ENCODE assay signal across 15 cellular contexts in genomic region chr3:126025116-126025729, GRCh38. TPM values are rescaled to one million over a fixed set of nuclear protein-coding genes. Genes with fewer than 3 reads are reported as not detected.
DNase-seq lines count a peak whose midpoint lies in the region; ATAC-seq, FAIRE-seq and TF ChIP-seq lines count a peak whose summit lies in the region.
"Had no signal": no experiment of that assay in that cellular context is flagged by ENCODE, and none has a peak within 500 bp of the region (broad histone marks: within the 10 kb centered on the region; RNA-seq: fewer than 3 reads in every experiment).

No MANE protein-coding gene starts in this region.

- TF ChIP-seq EP300 in H1 (IDR thresholded peaks at IDR 0.05; ENCODE audit: borderline replicate concordance in 1 of 2, low read depth in 2 of 2, low read length in 2 of 2) = no peak

- no peak overlapping the region for H3K9ac ChIP-seq in DND-41 (ENCODE audit: low read depth, low read length)
- H3K9ac ChIP-seq in H1 (replicated peaks in 1 of 4; ENCODE audit: extremely low read depth in 1 of 4, low read depth in 3 of 4, low read length in 3 of 4) = no peak overlapping the region

- CTCF ChIA-PET in HEK293 (lab: Yijun Ruan, JAX) = no interaction called here
- CTCF ChIA-PET in H1 (lab: Charles Lee; ENCODE audit: partially characterized antibody) = interaction anchor here (0.6 to 1.1 kb wide), 3 partner anchors 16 to 54 kb away, joined by 4 read pairs; no protein-coding TSS in a partner anchor

- peaks cover 11% of the 10 kb centered on the region for H3K9me3 Mint-ChIP-seq in stimulated activated effector memory CD8-positive, alpha-beta T cell treated with anti-CD3 and anti-CD28 coated beads, Interleukin-12 subunit alpha, Interleukin-12 subunit beta, amount 100 ng/mL, for 72 hours

- DNase-seq in DND-41 (no peak), H1 (ENCODE audit: low read depth in 1 of 2, low spot score in 2 of 2) (peak in 1 of 2 experiments; percentile 32), NCI-H1436 treated with DMSO at 0.1 percent for 48 hours (lab: John Stamatoyannopoulos, UW) (no peak), activated gamma-delta T cell treated with Interleukin-2 at 50 U/mL for 16 hours (no peak)
- peak in 1 of 2 donors; percentile 45 for DNase-seq in stimulated activated effector memory CD8-positive, alpha-beta T cell treated with anti-CD3 and anti-CD28 coated beads, Interleukin-12 subunit alpha, Interleukin-12 subunit beta, amount 100 ng/mL, for 72 hours (ENCODE audit: low spot score in 2 of 2)
- DNase-seq: COR-L47, DMS53, HCEC 1CT, NCI-H1048, NCI-H446, Right ventricle myocardium superior had no signal

- no peak overlapping the region for H2BK120ac ChIP-seq in H1 (replicated peaks; ENCODE audit: low read depth, low read length)

- H4K5ac ChIP-seq in H1 (ENCODE audit: insufficient read length, low read depth, low read length) = no peak overlapping the region

- no peak overlapping the region for H2BK20ac ChIP-seq in H1 (ENCODE audit: low read length)

- no peak overlapping the region for H3K4me3 Mint-ChIP-seq in stimulated activated effector memory CD8-positive, alpha-beta T cell treated with anti-CD3 and anti-CD28 coated beads, Interleukin-12 subunit alpha, Interleukin-12 subunit beta, amount 100 ng/mL, for 72 hours

- H2BK15ac ChIP-seq in H1 (ENCODE audit: low read length) = peak overlapping the region; percentile 31; the same call in 1 of the 2 replicates

- no peak overlapping the region for H4K91ac ChIP-seq in H1 (replicated peaks; ENCODE audit: insufficient read length, low read length)

- H3K18ac ChIP-seq in H1 (ENCODE audit: extremely low read depth, low read length) = no peak overlapping the region

- peak overlapping the region; percentile 66 for H3K27ac Mint-ChIP-seq in stimulated activated effector memory CD8-positive, alpha-beta T cell treated with anti-CD3 and anti-CD28 coated beads, Interleukin-12 subunit alpha, Interleukin-12 subunit beta, amount 100 ng/mL, for 72 hours

- no peak overlapping the region for H4K8ac ChIP-seq in H1 (ENCODE audit: extremely low read depth, insufficient read depth, low read length)

- no peak overlapping the region for H3K56ac ChIP-seq in H1 (replicated peaks; ENCODE audit: insufficient read length, low read depth, low read length)

- no peak overlapping the region for H3K4me2 ChIP-seq in DND-41 (ENCODE audit: insufficient read depth, low read length)
- no peak overlapping the region for H3K4me2 ChIP-seq in H1 (ENCODE audit: insufficient read depth in 1 of 2, low read depth in 2 of 2, low read length in 2 of 2)

- H3K79me1 ChIP-seq in H1 (ENCODE audit: low read depth, low read length) = no peaks in the 10 kb centered on the region

- H3K79me2 ChIP-seq in DND-41 (ENCODE audit: insufficient read depth, low read length) (no peaks in the 10 kb centered on the region), H1 (ENCODE audit: control insufficient read depth in 1 of 2, insufficient read depth in 2 of 2, low read length in 2 of 2) (no peaks in the 10 kb centered on the region)

- H3K23ac ChIP-seq in H1 (ENCODE audit: insufficient read length) = no peak overlapping the region

- no peak for TF ChIP-seq CTCF in DND-41 (IDR thresholded peaks at IDR 0.05; ENCODE audit: borderline replicate concordance, extremely low read depth, low read length, poor library complexity, severe bottlenecking)
- no peak for TF ChIP-seq CTCF in HEK293 (tag by site-specific recombination; IDR thresholded peaks at IDR 0.05)
- no peak for TF ChIP-seq CTCF in H1 (IDR thresholded peaks at IDR 0.05; ENCODE audit: control extremely low read depth in 1 of 3, insufficient read depth in 1 of 3, low read depth in 1 of 3, low read length in 3 of 3)

- no peaks in the 10 kb centered on the region for H3K23me2 ChIP-seq in H1 (ENCODE audit: low read depth, low read length)

- no peaks in the 10 kb centered on the region for H3K27me3 ChIP-seq in DND-41 (ENCODE audit: insufficient read depth, low read length, poor library complexity)
- H3K27me3 ChIP-seq in H1 (replicated peaks in 1 of 4; ENCODE audit: control insufficient read depth in 3 of 4, extremely low read depth in 1 of 4, insufficient read depth in 3 of 4, low read length in 3 of 4) = no peaks in the 10 kb centered on the region

- peak overlapping the region; percentile 39; the same call in 1 of the 2 replicates for H2BK5ac ChIP-seq in H1 (ENCODE audit: low read depth, low read length)

- peak overlapping the region; percentile 90 for H2BK12ac ChIP-seq in H1 (ENCODE audit: low read depth, low read length)

- TF ChIP-seq POLR2A in H1 (IDR thresholded peaks at IDR 0.05; ENCODE audit: control extremely low read depth in 1 of 2, low read depth in 2 of 2, low read length in 2 of 2) = no peak

- ATAC-seq in DND-41 (ENCODE audit: insufficient read depth, low read depth) (peak; percentile 31; the same call in 1 of the 3 replicates), GM18867 (IDR thresholded peaks at IDR 0.05; ENCODE audit: unreplicated experiment) (no peak)
- ATAC-seq in stimulated activated effector memory CD8-positive, alpha-beta T cell treated with anti-CD3 and anti-CD28 coated beads, Interleukin-12 subunit alpha, Interleukin-12 subunit beta, amount 100 ng/mL, for 72 hours = no peak

- no peaks in the 10 kb centered on the region for H4K20me1 ChIP-seq in DND-41 (ENCODE audit: insufficient read depth, low read length)
- H4K20me1 ChIP-seq in H1 (replicated peaks in 1 of 2; ENCODE audit: control insufficient read depth in 1 of 2, insufficient read depth in 2 of 2, low read length in 2 of 2) = no peaks in the 10 kb centered on the region

- H3K4me3 ChIP-seq in DND-41 (ENCODE audit: low read depth in 1 of 2, low read length in 2 of 2) (no peak overlapping the region), HEK293 (ENCODE audit: low read depth, low read length) (no peak overlapping the region), H1 (ENCODE audit: extremely low read depth in 1 of 4, insufficient read depth in 2 of 4, low read depth in 3 of 4, low read length in 4 of 4) (no peak overlapping the region)

- peaks cover 26% of the 10 kb centered on the region for H3K4me1 Mint-ChIP-seq in stimulated activated effector memory CD8-positive, alpha-beta T cell treated with anti-CD3 and anti-CD28 coated beads, Interleukin-12 subunit alpha, Interleukin-12 subunit beta, amount 100 ng/mL, for 72 hours

- H3K9me3 ChIP-seq in DND-41 (ENCODE audit: insufficient read depth, low read length, severe bottlenecking) (peaks cover 24% of the 10 kb centered on the region), HEK293 (ENCODE audit: control insufficient read depth, insufficient read depth, low read depth, low read length) (no peaks in the 10 kb centered on the region), H1 (ENCODE audit: insufficient read depth in 2 of 2, low read depth in 1 of 2, low read length in 1 of 2) (peaks cover 24 to 26% of the 10 kb centered on the region in 2 experiments)

- no peak for TF ChIP-seq RAD21 in H1 (IDR thresholded peaks at IDR 0.05 in 1 of 2, conservative IDR thresholded peaks at IDR 0.05 in 1 of 2; ENCODE audit: low read depth in 2 of 2, low read length in 2 of 2)

- 0 out of 2 replicates have a peak, but pooled peaks cover 5% of the 10 kb centered on the region for H3K36me3 ChIP-seq in DND-41 (ENCODE audit: insufficient read depth, low read length)
- peaks cover 0 to 43% of the 10 kb centered on the region in 2 experiments; a peak in 1 of 3 replicates for H3K36me3 ChIP-seq in HEK293 (ENCODE audit: control insufficient read depth in 2 of 2, insufficient read depth in 1 of 2, low read length in 2 of 2)
- peaks cover 0 to 3% (median 1%) of the 10 kb centered on the region in 4 experiments; a peak in 2 of 8 replicates for H3K36me3 ChIP-seq in H1 (ENCODE audit: control insufficient read depth in 2 of 4, insufficient read depth in 4 of 4, low read length in 3 of 4)

- no peak overlapping the region for H3K14ac ChIP-seq in H1 (ENCODE audit: insufficient read length)

- no peaks in the 10 kb centered on the region for H3K36me3 Mint-ChIP-seq in stimulated activated effector memory CD8-positive, alpha-beta T cell treated with anti-CD3 and anti-CD28 coated beads, Interleukin-12 subunit alpha, Interleukin-12 subunit beta, amount 100 ng/mL, for 72 hours

- no peak overlapping the region; the same call in 1 of the 2 replicates for H3K27ac ChIP-seq in DND-41 (ENCODE audit: low read length)
- no peak overlapping the region for H3K27ac ChIP-seq in HEK293 (ENCODE audit: extremely low read depth, low read depth, low read length)
- H3K27ac ChIP-seq in H1 (ENCODE audit: low read depth, low read length) = no peak overlapping the region

- no peak for FAIRE-seq in H1 (lab: Jason Lieb, UNC)

- H2AFZ ChIP-seq in DND-41 (ENCODE audit: low read depth, low read length) = no peak overlapping the region
- no peak overlapping the region for H2AFZ ChIP-seq in H1 (ENCODE audit: low read length)

- H2AK5ac ChIP-seq in H1 (ENCODE audit: low read depth, low read length) = peak overlapping the region; percentile 39; the same call in 1 of the 2 replicates

- POLR2A ChIA-PET in HEK293 (lab: Yijun Ruan, JAX) = no interaction called here
- POLR2A ChIA-PET in H1 (lab: Charles Lee; ENCODE audit: partially characterized antibody) = no interaction called here

- no peaks in the 10 kb centered on the region for H3K4me1 ChIP-seq in DND-41 (ENCODE audit: insufficient read depth, low read length)
- no peaks in the 10 kb centered on the region for H3K4me1 ChIP-seq in HEK293 (ENCODE audit: control insufficient read depth, insufficient read depth, low read length)
- peaks cover 0 to 14% (median 2%) of the 10 kb centered on the region in 4 experiments; a peak in 4 of 7 replicates for H3K4me1 ChIP-seq in H1 (replicated peaks in 1 of 4; ENCODE audit: control insufficient read depth in 3 of 4, insufficient read depth in 4 of 4, low read length in 3 of 4)

- 86% methylated on average over 13 of the region's 14 CpGs; no CpG with 5 or more reads in 1 of the 2 experiments for WGBS in H1 (ENCODE audit: extremely low coverage in 1 of 2, insufficient coverage in 1 of 2, insufficient read length in 1 of 2, insufficient replicate concordance in 2 of 2, low coverage in 1 of 2, low lambda C conversion rate in 2 of 2, missing lambda C conversion rate in 1 of 2), 2 experiments

- no peak overlapping the region for H3K4ac ChIP-seq in H1 (replicated peaks; ENCODE audit: insufficient read length, low read depth, low read length)

RNA-seq across cellular contexts. Expression of gene ROPN1B, which starts 56.2 kb away (rescaled TPM):
- 0.36 TPM in 1 of 2 replicates, not detected in the other for total RNA-seq in H1 (2021; fragmentation: NEBNext Ultra II Directional; extraction: Animal tissue kit (Norgen Biotek cat#: 25700))
- polyA plus RNA-seq in H1 (2011; rRNA removed) = 0.09 and 0.30 TPM in 2 replicates
- 0.45 TPM for polyA plus RNA-seq in H1 (2011; cell fraction: cytosol; rRNA removed)
- polyA plus RNA-seq in H1 (2011; cell fraction: nucleus; rRNA removed) = 0.37 TPM
- 0.28 to 0.60 TPM in 2 of 4 replicates, not detected in the others for polyA plus RNA-seq in H1 (2012, experiment 1 of 2)
- not detected for polyA plus RNA-seq in H1 (2012, experiment 2 of 2)
- 0.12 TPM for polyA plus RNA-seq in H1 (2013, experiment 1 of 2)
- polyA plus RNA-seq in H1 (2013, experiment 2 of 2) = 0.09 TPM
- polyA minus RNA-seq in H1 (2011; rRNA and poly(A)+ RNA removed) = not detected in 2 replicates
- polyA minus RNA-seq in H1 (2011; cell fraction: cytosol; rRNA and poly(A)+ RNA removed) = not detected
- polyA minus RNA-seq in H1 (2011; cell fraction: nucleus; rRNA and poly(A)+ RNA removed) = not detected
- polyA plus RNA-seq: AG04450, BJ had no signal

RNA-seq across cellular contexts. Expression of gene SLC41A3, which starts 58.7 kb away (rescaled TPM):
- total RNA-seq in H1 (2021; fragmentation: NEBNext Ultra II Directional; extraction: Animal tissue kit (Norgen Biotek cat#: 25700)) = 22.7 and 30.2 TPM in 2 replicates
- polyA plus RNA-seq in H1 (2011; rRNA removed) = 56.4 and 70.1 TPM in 2 replicates
- 57.6 TPM for polyA plus RNA-seq in H1 (2011; cell fraction: cytosol; rRNA removed)
- polyA plus RNA-seq in H1 (2011; cell fraction: nucleus; rRNA removed) = 94.1 TPM
- 22.8 to 34.2 TPM (median 32.2 TPM) in 4 replicates for polyA plus RNA-seq in H1 (2012, experiment 1 of 2)
- 36.8 TPM for polyA plus RNA-seq in H1 (2012, experiment 2 of 2)
- polyA plus RNA-seq in H1 (2013, experiment 1 of 2) = 38.6 TPM
- polyA plus RNA-seq in H1 (2013, experiment 2 of 2) = 42.0 TPM
- 48.7 and 58.0 TPM in 2 replicates for polyA minus RNA-seq in H1 (2011; rRNA and poly(A)+ RNA removed)
- polyA minus RNA-seq in H1 (2011; cell fraction: cytosol; rRNA and poly(A)+ RNA removed) = 28.3 TPM
- polyA minus RNA-seq in H1 (2011; cell fraction: nucleus; rRNA and poly(A)+ RNA removed) = 44.6 TPM
